Comparison of ENCODE assay signal across 17 cellular contexts in the genomic region with DNA sequence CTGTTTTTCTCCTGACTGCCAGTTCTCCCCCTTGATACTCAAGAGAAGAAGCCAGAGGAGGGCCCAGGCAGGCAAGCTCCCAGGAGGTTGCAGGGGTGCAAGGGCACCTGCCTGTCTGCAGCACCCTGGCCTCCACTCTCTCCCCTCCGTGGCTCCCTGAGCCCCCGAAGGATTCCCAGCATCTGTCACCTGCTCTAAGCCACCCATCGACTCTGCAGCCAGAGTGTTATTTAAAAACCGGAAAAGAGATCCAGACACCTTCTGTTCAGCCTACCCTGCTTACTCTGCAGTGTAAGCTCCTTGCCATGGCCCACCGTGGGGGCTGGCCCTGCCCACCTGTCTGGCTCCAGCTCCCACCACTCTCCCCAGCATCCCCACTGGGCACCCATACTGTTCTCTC.
"Had no signal": no experiment of that assay in that cellular context is flagged by ENCODE, and none has a peak within 500 bp of the region (broad histone marks: within the 10 kb centered on the region; RNA-seq: fewer than 3 reads in every experiment).

No MANE protein-coding gene starts in this region.

- DNase-seq: activated CD4-positive, alpha-beta T cell treated with anti-CD3 and anti-CD28 coated beads for 48 hours; activated CD4-positive, alpha-beta T cell treated with anti-CD3 and anti-CD28 coated beads, Interleukin-2, amount 50 U/mL, for 4 hours; activated CD4-positive, CD25-positive, alpha-beta regulatory T cell treated with anti-CD3 and anti-CD28 coated beads, Interleukin-2, amount 50 U/mL, for 72 hours; activated CD8-positive, alpha-beta T cell treated with anti-CD3 and anti-CD28 coated beads, Interleukin-2, amount 10 ng/mL, durations not matched to agents 7 days and 5 days; activated effector memory CD4-positive, alpha-beta T cell treated with Interleukin-2 at 50 U/mL for 16 hours; activated naive CD4-positive, alpha-beta T cell; activated T-cell treated with anti-CD3 and anti-CD28 coated beads, Interleukin-2, amount 50 U/mL, for 24 hours; amniotic stem cell; KG1; NCI-H1092; NCI-H1417; NCI-H2029 treated with DMSO at 0.1 percent for 48 hours; NCI-H345; NCI-H510A; NCI-H748 treated with DMSO at 0.1 percent for 48 hours; PC-3; SHP77 treated with DMSO at 0.1 percent for 48 hours had no signal

- ATAC-seq: activated CD8-positive, alpha-beta T cell treated with anti-CD3 and anti-CD28 coated beads, Interleukin-2, amount 10 ng/mL, durations not matched to agents 7 days and 5 days; PC-3 had no signal
